ENCODE assay signal across 10 cellular contexts in the genomic region with DNA sequence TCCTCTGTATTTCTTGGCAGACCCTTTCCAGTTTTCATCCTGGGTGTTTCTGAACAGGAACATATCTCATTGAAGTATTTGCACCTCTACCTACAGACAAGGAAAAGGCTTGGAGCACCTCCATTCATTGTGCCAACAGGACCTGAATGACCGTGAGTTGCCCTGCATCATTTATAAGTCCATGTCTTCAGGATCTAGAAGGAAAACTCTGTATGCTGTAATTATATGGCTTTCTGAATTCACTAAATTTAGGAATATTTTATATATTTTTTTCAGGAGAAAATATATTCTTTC.
DNase-seq lines count a peak whose midpoint lies in the region; ATAC-seq and TF ChIP-seq lines count a peak whose summit lies in the region.
"Had no signal": no experiment of that assay in that cellular context is flagged by ENCODE, and none has a peak within 500 bp of the region (broad histone marks: within the 10 kb centered on the region; RNA-seq: fewer than 3 reads in every experiment).

No MANE protein-coding gene starts in this region.

- H3K27ac Mint-ChIP-seq in chondrocyte (ENCODE audit: unreplicated experiment) = no peak overlapping the region
- H3K27ac Mint-ChIP-seq: naive thymus-derived CD8-positive, alpha-beta T cell; stimulated activated naive CD8-positive, alpha-beta T cell treated with anti-CD3 and anti-CD28 coated beads, Interleukin-15, Interleukin-2, amounts not matched to agents 100 ng/mL and 50 ng/mL, for 24 hours had no signal

- H3K4me1 Mint-ChIP-seq in chondrocyte (ENCODE audit: low read depth) = peaks cover 21% of the 10 kb centered on the region
- H3K4me1 Mint-ChIP-seq: naive thymus-derived CD8-positive, alpha-beta T cell had no signal

- no peak for DNase-seq in chondrocyte (ENCODE audit: low spot score)
- no peak for DNase-seq in NCI-H226
- no peak for DNase-seq in GDM1 (lab: John Stamatoyannopoulos, UW)
- DNase-seq in foreskin melanocyte = no peak

- no peaks in the 10 kb centered on the region for H3K9me3 Mint-ChIP-seq in chondrocyte (ENCODE audit: low read depth)
- H3K9me3 Mint-ChIP-seq: stimulated activated naive CD8-positive, alpha-beta T cell treated with anti-CD3 and anti-CD28 coated beads, Interleukin-15, Interleukin-2, amounts not matched to agents 100 ng/mL and 50 ng/mL, for 24 hours had no signal

- peak; percentile 66 for TF ChIP-seq CTCF in chondrocyte (IDR thresholded peaks at IDR 0.05)

- H3K4me3 Mint-ChIP-seq in chondrocyte (ENCODE audit: unreplicated experiment) = no peak overlapping the region
- H3K4me3 Mint-ChIP-seq: naive thymus-derived CD8-positive, alpha-beta T cell; stimulated activated naive CD8-positive, alpha-beta T cell treated with anti-CD3 and anti-CD28 coated beads, Interleukin-15, Interleukin-2, amounts not matched to agents 100 ng/mL and 50 ng/mL, for 24 hours had no signal

- no peaks in the 10 kb centered on the region for H3K27me3 Mint-ChIP-seq in chondrocyte (ENCODE audit: low read depth)

- no peaks in the 10 kb centered on the region for H3K36me3 Mint-ChIP-seq in chondrocyte (ENCODE audit: low read depth)
- H3K36me3 Mint-ChIP-seq: naive thymus-derived CD8-positive, alpha-beta T cell had no signal

- peak; percentile 21 for ATAC-seq in GM18511 (IDR thresholded peaks at IDR 0.05; ENCODE audit: unreplicated experiment)
- ATAC-seq in GM21423 (IDR thresholded peaks at IDR 0.05; ENCODE audit: unreplicated experiment) = peak; percentile 5
- peak; percentile 11 for ATAC-seq in HG03159 (IDR thresholded peaks at IDR 0.05; ENCODE audit: unreplicated experiment)
- ATAC-seq in GM21619 (IDR thresholded peaks at IDR 0.05; ENCODE audit: unreplicated experiment) = no peak
